ENCODE assay signal across 8 cellular contexts in the genomic region with DNA sequence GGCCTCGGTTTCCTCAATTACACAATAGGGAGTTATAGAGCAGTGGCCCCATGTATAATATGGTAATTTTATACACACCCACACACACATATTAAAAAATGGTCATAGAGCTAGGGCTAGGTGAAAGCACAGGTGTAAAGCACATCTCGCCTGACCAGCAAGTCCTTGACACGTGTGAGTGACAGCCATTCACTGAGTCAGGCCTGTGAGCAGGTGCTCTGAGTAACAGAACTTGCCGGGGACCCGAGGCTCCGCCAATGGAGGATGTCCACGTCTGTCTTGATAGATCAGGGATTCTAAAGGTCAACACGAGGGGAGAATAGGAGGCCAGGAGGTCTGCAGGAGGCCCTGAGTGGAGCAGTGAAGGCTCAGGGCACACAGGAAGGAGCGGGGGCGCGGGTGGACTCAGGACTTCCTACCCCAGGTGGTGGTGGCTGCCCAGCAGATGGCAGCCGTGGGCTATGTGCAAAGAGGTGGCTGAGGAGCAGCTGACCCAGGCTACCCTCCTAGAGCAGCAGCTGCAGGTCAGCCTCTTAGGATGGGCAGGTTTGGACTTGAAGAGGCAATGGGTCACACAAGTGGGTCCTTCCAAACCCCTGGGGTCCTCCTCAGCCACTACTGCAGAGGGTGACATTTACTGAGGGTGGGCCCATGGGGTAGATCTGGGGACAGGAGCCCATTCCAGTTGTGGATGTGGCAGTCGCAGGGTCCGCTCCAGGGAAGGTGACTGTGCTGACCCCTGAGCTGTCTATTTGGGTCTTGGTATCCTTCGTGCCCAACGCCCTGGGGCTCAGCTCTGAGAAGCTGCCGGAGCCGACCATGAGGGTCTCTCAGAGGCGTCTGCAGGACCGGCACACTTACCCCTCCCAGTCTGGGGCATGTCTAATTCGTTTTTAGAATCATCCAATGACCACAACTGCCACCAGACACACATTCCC. TPM values are rescaled to one million over a fixed set of nuclear protein-coding genes. Genes with fewer than 3 reads are reported as not detected.
DNase-seq lines count a peak whose midpoint lies in the region; ATAC-seq and TF ChIP-seq lines count a peak whose summit lies in the region.

No MANE protein-coding gene starts in this region.

- ATAC-seq in HG03135 (IDR thresholded peaks at IDR 0.05; ENCODE audit: unreplicated experiment) = no peak

- 69 to 77% methylated on average over 16 to 21 of the region's 21 CpGs for WGBS in testis, 2 donors

- H3K27me3 ChIP-seq in osteoblast (ENCODE audit: insufficient read depth, low read length) = no peaks in the 10 kb centered on the region
- H3K27me3 ChIP-seq in testis = no peaks in the 10 kb centered on the region

- no peak for TF ChIP-seq POLR2A in testis (IDR thresholded peaks at IDR 0.05)

- H3K4me2 ChIP-seq in osteoblast (ENCODE audit: insufficient read depth, low read length) = no peak overlapping the region

- H3K4me3 ChIP-seq in fibroblast of villous mesenchyme (ENCODE audit: low read depth, low read length) (no peak overlapping the region), osteoblast (ENCODE audit: insufficient read depth, low read length) (no peak overlapping the region), testis (no peak overlapping the region)

- H3K9me3 ChIP-seq in osteoblast (ENCODE audit: low read depth, low read length) = no peaks in the 10 kb centered on the region
- H3K9me3 ChIP-seq in testis = no peaks in the 10 kb centered on the region

- intact Hi-C loops in testis (cut with DNase I; ENCODE audit: low total_unique reads) = no loop called here

- H2AFZ ChIP-seq in osteoblast (ENCODE audit: low read length) = no peak overlapping the region

- TF ChIP-seq CTCF in fibroblast of villous mesenchyme (IDR thresholded peaks at IDR 0.05; ENCODE audit: insufficient read depth, low read depth, low read length) = peak; percentile 86
- peak; percentile 77 for TF ChIP-seq CTCF in osteoblast (IDR thresholded peaks at IDR 0.05; ENCODE audit: extremely low read depth, low read depth, low read length)
- TF ChIP-seq CTCF in testis (IDR thresholded peaks at IDR 0.05) = peak; percentile 73 to 90 (median 82)

- H3K36me3 ChIP-seq in osteoblast (ENCODE audit: insufficient read depth, low read length) = peaks cover 11% of the 10 kb centered on the region
- no peaks in the 10 kb centered on the region for H3K36me3 ChIP-seq in testis (ENCODE audit: low read depth, missing control alignments)

- no peaks in the 10 kb centered on the region for H3K4me1 ChIP-seq in osteoblast (ENCODE audit: insufficient read depth, low read length)
- no peaks in the 10 kb centered on the region for H3K4me1 ChIP-seq in testis

- no peaks in the 10 kb centered on the region for H3K79me2 ChIP-seq in osteoblast (ENCODE audit: insufficient read depth, low read length)

- DNase-seq in GDM1 (lab: John Stamatoyannopoulos, UW) (peak; percentile 57), Kasumi-1 (lab: John Stamatoyannopoulos, UW) (peak; percentile 56 to 69), SHP77 treated with DMSO at 0.1 percent for 48 hours (lab: John Stamatoyannopoulos, UW) (peak; percentile 83), fibroblast of villous mesenchyme (ENCODE audit: low read depth) (peak; percentile 78), osteoblast (ENCODE audit: insufficient read length, low spot score, missing footprints) (peak; percentile 98), testis (peak; percentile 88)
- DNase-seq in activated effector memory CD4-positive, alpha-beta T cell treated with Interleukin-2 at 50 U/mL for 16 hours = peak; percentile 62

- H3K27ac ChIP-seq in osteoblast (ENCODE audit: low read depth, low read length) (no peak overlapping the region), testis (no peak overlapping the region)

- no peaks in the 10 kb centered on the region for H4K20me1 ChIP-seq in osteoblast (ENCODE audit: insufficient read depth, low read length)

RNA-seq across cellular contexts. Expression of a gene that starts 45.9 kb away (rescaled TPM):
- total RNA-seq in fibroblast of villous mesenchyme = not detected in 2 replicates
- total RNA-seq in osteoblast = not detected in 2 replicates
- under 1 TPM in 1 of 2 donors, not detected in 1; 0.47 TPM for total RNA-seq in testis
- polyA plus RNA-seq in testis (ENCODE audit: insufficient read depth, low read depth, low replicate concordance) = not detected
